Comparison of ENCODE assay signal across 11 cellular contexts in genomic region chr10:93438796-93439253, GRCh38. TPM values are rescaled to one million over a fixed set of nuclear protein-coding genes. Genes with fewer than 3 reads are reported as not detected.
DNase-seq lines count a peak whose midpoint lies in the region; ATAC-seq, FAIRE-seq and TF ChIP-seq lines count a peak whose summit lies in the region.
"Had no signal": no experiment of that assay in that cellular context is flagged by ENCODE, and none has a peak within 500 bp of the region (broad histone marks: within the 10 kb centered on the region; RNA-seq: fewer than 3 reads in every experiment).

No MANE protein-coding gene starts in this region.

- H3K4me3 ChIP-seq in HepG2 (replicated peaks in 1 of 3; ENCODE audit: insufficient read depth in 1 of 3, low read depth in 2 of 3, low read length in 3 of 3), result no peak overlapping the region
- H3K4me3 ChIP-seq in thoracic aorta, result no peak overlapping the region
- H3K4me3 ChIP-seq: SK-N-MC had no signal

- in situ Hi-C loops in HepG2 (cut with HindIII; ENCODE audit: extremely low pct_ligation_motif_present, low pct_unique_long_range_greater_than_20kb), result no loop called here

- TF ChIP-seq EP300 in HepG2 (IDR thresholded peaks at IDR 0.05; ENCODE audit: low read depth in 2 of 2, low read length in 2 of 2), result no peak
- TF ChIP-seq EP300 in HepG2 (CRISPR knock-in tag; IDR thresholded peaks at IDR 0.05; ENCODE audit: borderline replicate concordance), result no peak

- TF ChIP-seq CTCF in HepG2 (CRISPR knock-in tag; IDR thresholded peaks at IDR 0.05) (no peak), thoracic aorta (IDR thresholded peaks at IDR 0.05) (no peak)

- H3K4me2 ChIP-seq in HepG2 (ENCODE audit: low read depth, low read length), result no peak overlapping the region

- no peaks in the 10 kb centered on the region for H3K79me2 ChIP-seq in HepG2 (ENCODE audit: insufficient read depth, low read length)

- POLR2A ChIA-PET in HepG2 (lab: Yijun Ruan, JAX), result no interaction called here

- H3K27ac ChIP-seq in caudate nucleus (ENCODE audit: low read depth, low read length) (peak overlapping the region; percentile 85), HepG2 (ENCODE audit: extremely low read length, insufficient read depth, low read length) (no peak overlapping the region), thoracic aorta (peak overlapping the region; percentile 97 to 100)
- H3K27ac ChIP-seq: SK-N-MC had no signal

- DNase-seq in DMS 273 (lab: John Stamatoyannopoulos, UW; ENCODE audit: unreplicated experiment) (peak; percentile 23), DMS 273 treated with DMSO at 0.1 percent for 48 hours (lab: John Stamatoyannopoulos, UW) (no peak), caudate nucleus (lab: John Stamatoyannopoulos, UW) (no peak), HepG2 (ENCODE audit: low spot score) (no peak), thoracic aorta (ENCODE audit: low spot score) (no peak), HK-2 (ENCODE audit: unreplicated experiment) (no peak), urothelium cell line (ENCODE audit: low spot score) (no peak)
- DNase-seq: midbrain; stimulated activated naive B cell treated with anti-CD40 and anti-IgM and Interleukin-4, amounts not matched to agents 10 μg/mL and 1 μg/mL and 100 μg/mL, for 72 hours had no signal

- H3K4me1 ChIP-seq in HepG2 (ENCODE audit: insufficient read depth, low read length), result peaks cover 32% of the 10 kb centered on the region
- H3K4me1 ChIP-seq in thoracic aorta (ENCODE audit: control insufficient read depth in 1 of 2, low read depth in 2 of 2), result peaks cover 62 to 91% of the 10 kb centered on the region in 2 donors

- 75% methylated on average over 10 of the region's 10 CpGs for WGBS in HepG2 (ENCODE audit: low lambda C conversion rate)

- H3K9ac ChIP-seq in HepG2 (ENCODE audit: insufficient read depth, low read depth, low read length), result no peak overlapping the region

- intact Hi-C loops in HepG2 (cut with micrococcal nuclease; ENCODE audit: unreplicated experiment), result no loop called here

- no peak for TF ChIP-seq RAD21 in HepG2 (CRISPR knock-in tag; IDR thresholded peaks at IDR 0.05)

- CTCF ChIA-PET in HepG2 (lab: Yijun Ruan, JAX; ENCODE audit: low intra/inter-chr PET ratio, low total read pairs), result no interaction called here

- no peaks in the 10 kb centered on the region for H3K9me3 ChIP-seq in HepG2 (ENCODE audit: low read length)
- no peaks in the 10 kb centered on the region for H3K9me3 ChIP-seq in thoracic aorta

- no peak for TF ChIP-seq POLR2A in HepG2 (IDR thresholded peaks at IDR 0.05; ENCODE audit: insufficient read depth in 1 of 2, low read depth in 2 of 2, low read length in 2 of 2)

- no peak overlapping the region for H2AFZ ChIP-seq in HepG2 (ENCODE audit: low read length)

- no peaks in the 10 kb centered on the region for H4K20me1 ChIP-seq in HepG2 (ENCODE audit: insufficient read depth, low read length)

- ATAC-seq in HepG2, result no peak
- no peak for ATAC-seq in thoracic aorta (ENCODE audit: insufficient number of reproducible peaks, low FRiP score, low read depth)
- ATAC-seq in GM18873 (IDR thresholded peaks at IDR 0.05; ENCODE audit: low FRiP score, unreplicated experiment), result no peak
- ATAC-seq: stimulated activated naive B cell treated with anti-CD40 and anti-IgM and Interleukin-4, amounts not matched to agents 10 μg/mL and 1 μg/mL and 100 μg/mL, for 72 hours had no signal

- no peak for FAIRE-seq in HepG2 (lab: Jason Lieb, UNC)
- no peak for FAIRE-seq in urothelium cell line (lab: Jason Lieb, UNC)

- BruUV-seq in HepG2 (replicated peaks; lab: Mats Ljungman, UMichigan), result no TSS peak

- no peaks in the 10 kb centered on the region for H3K27me3 ChIP-seq in HepG2 (ENCODE audit: control insufficient read depth in 1 of 2, insufficient read depth in 2 of 2, low read length in 2 of 2)
- no peaks in the 10 kb centered on the region for H3K27me3 ChIP-seq in thoracic aorta (replicated peaks; ENCODE audit: insufficient read depth)

- H3K36me3 ChIP-seq in HepG2 (replicated peaks in 1 of 2; ENCODE audit: control insufficient read depth in 1 of 2, insufficient read depth in 2 of 2, low read length in 2 of 2) (no peaks in the 10 kb centered on the region), thoracic aorta (no peaks in the 10 kb centered on the region)

TF ChIP-seq in HepG2, 621 proteins besides CTCF, POLR2A, EP300 and RAD21 (continues in another document):
- peak; percentile 87 for TF ChIP-seq PRDM15 (CRISPR knock-in tag; IDR thresholded peaks at IDR 0.05)

RNA-seq across cellular contexts. Expression of gene MYOF, which starts 43.3 kb away (rescaled TPM):
- total RNA-seq in HepG2 (2016; rRNA removed; fragmentation: Illumina TruSeq; extraction: Trizol) (0.42 and 0.66 TPM in 2 replicates), thoracic aorta (100 to 1,000 TPM; 132 to 138 TPM)
- not detected in 2 replicates for total RNA-seq in HepG2 (2016; cell fraction: cytosol; rRNA removed; fragmentation: Illumina TruSeq; extraction: Trizol; ENCODE audit: low read depth)
- 0.56 and 0.71 TPM in 2 replicates for total RNA-seq in HepG2 (2016; cell fraction: insoluble cytoplasmic fraction; rRNA removed; fragmentation: Illumina TruSeq; extraction: Trizol)
- total RNA-seq in HepG2 (2016; cell fraction: membrane; rRNA removed; fragmentation: Illumina TruSeq; extraction: Trizol), result 0.06 and 0.14 TPM in 2 replicates
- 0.60 and 0.68 TPM in 2 replicates for total RNA-seq in HepG2 (2016; cell fraction: nucleus; rRNA removed; fragmentation: Illumina TruSeq; extraction: Trizol)
- polyA plus RNA-seq in HepG2 (2011; rRNA removed), result 0.17 and 0.18 TPM in 2 replicates
- polyA plus RNA-seq in HepG2 (2011; cell fraction: cytosol; rRNA removed), result 0.13 and 0.23 TPM in 2 replicates
- 0.29 and 0.52 TPM in 2 replicates for polyA plus RNA-seq in HepG2 (2011; cell fraction: nucleus; rRNA removed)
- 0.08 and 0.13 TPM in 2 replicates for polyA plus RNA-seq in HepG2 (2012)
- 0.03 and 0.08 TPM in 2 replicates for polyA plus RNA-seq in HepG2 (2016; cell fraction: cytosol; fragmentation: Illumina TruSeq; extraction: Trizol; ENCODE audit: low read depth)
- polyA plus RNA-seq in HepG2 (2016; cell fraction: insoluble cytoplasmic fraction; fragmentation: Illumina TruSeq; extraction: Trizol; ENCODE audit: low read depth), result 0.35 and 0.50 TPM in 2 replicates
- polyA plus RNA-seq in HepG2 (2016; cell fraction: membrane; fragmentation: Illumina TruSeq; extraction: Trizol; ENCODE audit: low read depth), result 0.03 and 0.05 TPM in 2 replicates
- 0.85 and 0.89 TPM in 2 replicates for polyA plus RNA-seq in HepG2 (2016; cell fraction: nucleus; fragmentation: Illumina TruSeq; extraction: Trizol; ENCODE audit: insufficient read depth, low read depth)
- polyA minus RNA-seq in HepG2 (2011; rRNA and poly(A)+ RNA removed; ENCODE audit: low replicate concordance), result 0.12 and 47.0 TPM in 2 replicates
- 0.62 and 0.79 TPM in 2 replicates for polyA minus RNA-seq in HepG2 (2011; cell fraction: cytosol; rRNA and poly(A)+ RNA removed)
- 0.37 and 0.77 TPM in 2 replicates for polyA minus RNA-seq in HepG2 (2011; cell fraction: nucleus; rRNA and poly(A)+ RNA removed)

RNA-seq across cellular contexts. Expression of gene CEP55, which starts 57.6 kb away (rescaled TPM):
- total RNA-seq in HepG2 (2016; rRNA removed; fragmentation: Illumina TruSeq; extraction: Trizol) (17.1 and 27.3 TPM in 2 replicates), thoracic aorta (1 to 10 TPM in 1 of 2 donors, not detected in 1; 5.1 TPM)
- 3.8 and 5.0 TPM in 2 replicates for total RNA-seq in HepG2 (2016; cell fraction: cytosol; rRNA removed; fragmentation: Illumina TruSeq; extraction: Trizol; ENCODE audit: low read depth)
- total RNA-seq in HepG2 (2016; cell fraction: insoluble cytoplasmic fraction; rRNA removed; fragmentation: Illumina TruSeq; extraction: Trizol), result 18.0 and 28.7 TPM in 2 replicates
- 10.4 and 11.4 TPM in 2 replicates for total RNA-seq in HepG2 (2016; cell fraction: membrane; rRNA removed; fragmentation: Illumina TruSeq; extraction: Trizol)
- 10.3 and 12.4 TPM in 2 replicates for total RNA-seq in HepG2 (2016; cell fraction: nucleus; rRNA removed; fragmentation: Illumina TruSeq; extraction: Trizol)
- 3.4 and 6.5 TPM in 2 replicates for polyA plus RNA-seq in HepG2 (2011; rRNA removed)
- polyA plus RNA-seq in HepG2 (2011; cell fraction: cytosol; rRNA removed), result 2.6 and 2.7 TPM in 2 replicates
- polyA plus RNA-seq in HepG2 (2011; cell fraction: nucleus; rRNA removed), result 1.4 and 1.8 TPM in 2 replicates
- 3.0 and 6.8 TPM in 2 replicates for polyA plus RNA-seq in HepG2 (2012)
- 3.0 and 3.1 TPM in 2 replicates for polyA plus RNA-seq in HepG2 (2016; cell fraction: cytosol; fragmentation: Illumina TruSeq; extraction: Trizol; ENCODE audit: low read depth)
- 27.1 and 27.6 TPM in 2 replicates for polyA plus RNA-seq in HepG2 (2016; cell fraction: insoluble cytoplasmic fraction; fragmentation: Illumina TruSeq; extraction: Trizol; ENCODE audit: low read depth)
- polyA plus RNA-seq in HepG2 (2016; cell fraction: membrane; fragmentation: Illumina TruSeq; extraction: Trizol; ENCODE audit: low read depth), result 6.9 and 8.0 TPM in 2 replicates
- polyA plus RNA-seq in HepG2 (2016; cell fraction: nucleus; fragmentation: Illumina TruSeq; extraction: Trizol; ENCODE audit: insufficient read depth, low read depth), result 15.8 and 16.1 TPM in 2 replicates
- 2.4 and 15.2 TPM in 2 replicates for polyA minus RNA-seq in HepG2 (2011; rRNA and poly(A)+ RNA removed; ENCODE audit: low replicate concordance)
- 4.1 and 4.6 TPM in 2 replicates for polyA minus RNA-seq in HepG2 (2011; cell fraction: cytosol; rRNA and poly(A)+ RNA removed)
- polyA minus RNA-seq in HepG2 (2011; cell fraction: nucleus; rRNA and poly(A)+ RNA removed), result 3.7 and 4.6 TPM in 2 replicates

Comparison
In these comparisons a context has a peak if more than half of its experiments do, and no peak if none do; other contexts are left out.
1. RNA of gene MYOF, which starts 43.3 kb away (total RNA-seq): 132 to 138 TPM in thoracic aorta; 0.06 to 0.71 TPM in HepG2; every median in the first group is over 10 times any median in the second.